In genomic region chr2:136327162-136327852, GRCh38 we compare ENCODE assay signal across 8 cellular contexts.
A peak's percentile ranks its signal among the peaks of the same experiment; 100 is the strongest.
DNase-seq lines count a peak whose midpoint lies in the region; ATAC-seq and TF ChIP-seq lines count a peak whose summit lies in the region.

No MANE protein-coding gene starts in this region.

- no peak for TF ChIP-seq CTCF in prostate gland (IDR thresholded peaks at IDR 0.05)

- H3K27me3 Mint-ChIP-seq in effector memory CD8-positive, alpha-beta T cell, result no peaks in the 10 kb centered on the region

- no peaks in the 10 kb centered on the region for H3K27me3 ChIP-seq in prostate gland (replicated peaks; ENCODE audit: insufficient read depth)

- H3K27ac ChIP-seq in prostate gland, result no peak overlapping the region

- intact Hi-C loops in prostate gland (cut with DNase I), result no loop called here

- H3K9me3 ChIP-seq in prostate gland, result no peaks in the 10 kb centered on the region

- H3K9me3 Mint-ChIP-seq in effector memory CD8-positive, alpha-beta T cell, result no peaks in the 10 kb centered on the region

- no peak for TF ChIP-seq POLR2A in prostate gland (IDR thresholded peaks at IDR 0.05)

- WGBS in prostate gland, result 50% methylated on average over 12 of the region's 12 CpGs

- H3K36me3 ChIP-seq in prostate gland, result no peaks in the 10 kb centered on the region

- H3K27ac Mint-ChIP-seq in effector memory CD8-positive, alpha-beta T cell, result peak overlapping the region; percentile 97 to 98

- H3K4me1 Mint-ChIP-seq in effector memory CD8-positive, alpha-beta T cell (ENCODE audit: low read depth in 2 of 2), result peaks cover 27 to 45% of the 10 kb centered on the region in 2 donors

- H3K36me3 Mint-ChIP-seq in effector memory CD8-positive, alpha-beta T cell (ENCODE audit: insufficient read depth), result peaks cover 23% of the 10 kb centered on the region

- ATAC-seq in GM19324 (IDR thresholded peaks at IDR 0.05; ENCODE audit: low FRiP score, unreplicated experiment) (peak; percentile 91), HG03442 (IDR thresholded peaks at IDR 0.05; ENCODE audit: unreplicated experiment) (peak; percentile 73)
- peak; percentile 89 for ATAC-seq in effector memory CD8-positive, alpha-beta T cell (replicated peaks)

- H3K4me3 Mint-ChIP-seq in effector memory CD8-positive, alpha-beta T cell, result peak overlapping the region; percentile 76 to 81

- DNase-seq in Ammon's horn (ENCODE audit: low spot score) (peak; percentile 14), prostate gland (ENCODE audit: low spot score) (no peak), GOT3 (lab: John Stamatoyannopoulos, UW) (no peak)
- peak; percentile 47 to 61 for DNase-seq in activated CD4-positive, alpha-beta T cell treated with anti-CD3 and anti-CD28 coated beads for 24 hours (ENCODE audit: low read depth in 2 of 2)
- peak; percentile 76 to 79 (median 77) for DNase-seq in effector memory CD8-positive, alpha-beta T cell
- peak; percentile 89 for DNase-seq in stimulated activated CD4-positive, alpha-beta T cell treated with anti-CD3 and anti-CD28 coated beads, Interleukin-1b, Interleukin-23, amount 100 ng/mL, for 48 hours

- H3K4me1 ChIP-seq in prostate gland (replicated peaks), result no peaks in the 10 kb centered on the region

- no peak overlapping the region for H3K4me3 ChIP-seq in prostate gland

Comparison
In these comparisons a context has a peak if more than half of its experiments do, and no peak if none do; other contexts are left out.
1. DNase-seq: peak in Ammon's horn (single experiment), activated CD4-positive, alpha-beta T cell treated with anti-CD3 and anti-CD28 coated beads for 24 hours (2 of 2), effector memory CD8-positive, alpha-beta T cell (3 of 3) and stimulated activated CD4-positive, alpha-beta T cell treated with anti-CD3 and anti-CD28 coated beads, Interleukin-1b, Interleukin-23, amount 100 ng/mL, for 48 hours (single experiment); none in prostate gland (single experiment) and GOT3 (single experiment).
2. Peak in every context shown above with its lines, with median percentiles within 50 percentile points of each other: ATAC-seq.